ENCODE assay signal across 14 cellular contexts in the genomic region with DNA sequence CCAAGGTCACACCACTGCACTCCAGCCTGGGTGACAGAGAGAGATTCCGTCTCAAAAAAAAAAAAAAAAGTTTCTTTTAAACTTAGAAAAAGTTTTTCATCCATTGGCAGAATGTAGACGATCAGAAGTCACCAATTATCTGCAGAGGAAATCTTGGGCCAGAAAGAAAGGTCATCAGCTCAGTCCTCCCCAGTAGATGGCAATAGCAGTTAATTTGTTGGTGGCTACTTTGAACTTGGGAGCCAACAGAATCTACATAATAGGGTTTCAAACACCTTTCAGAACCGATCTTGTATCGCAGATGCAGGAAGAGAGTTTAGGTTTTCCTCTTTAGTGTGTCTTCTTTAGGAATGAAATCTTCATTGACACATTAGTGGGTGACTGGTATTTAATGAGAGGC. TPM values are rescaled to one million over a fixed set of nuclear protein-coding genes. Genes with fewer than 3 reads are reported as not detected.
DNase-seq lines count a peak whose midpoint lies in the region; ATAC-seq and TF ChIP-seq lines count a peak whose summit lies in the region.
"Had no signal": no experiment of that assay in that cellular context is flagged by ENCODE, and none has a peak within 500 bp of the region (broad histone marks: within the 10 kb centered on the region; RNA-seq: fewer than 3 reads in every experiment).

No MANE protein-coding gene starts in this region.

- H3K4me2 ChIP-seq in HCT116 (ENCODE audit: low read length): no peak overlapping the region
- H3K4me2 ChIP-seq in OCI-LY1 (ENCODE audit: low read length): no peak overlapping the region
- H3K4me2 ChIP-seq in osteoblast (ENCODE audit: insufficient read depth, low read length): no peak overlapping the region

- H3K9me2 ChIP-seq in HCT116 (ENCODE audit: insufficient read depth) (no peaks in the 10 kb centered on the region), OCI-LY1 (ENCODE audit: low read depth, low read length) (no peaks in the 10 kb centered on the region)

- no peak overlapping the region for H3K4me3 Mint-ChIP-seq in chondrocyte (ENCODE audit: unreplicated experiment)
- H3K4me3 Mint-ChIP-seq: mesothelial cell of epicardium had no signal

- POLR2A ChIA-PET in HCT116 (lab: Charles Lee): no interaction called here

- CTCF ChIA-PET in HCT116 (lab: Charles Lee): no interaction called here

- H3K36me3 ChIP-seq in HCT116 (ENCODE audit: control insufficient read depth in 1 of 2, insufficient read depth in 2 of 2, low read length in 2 of 2) (no peaks in the 10 kb centered on the region), OCI-LY1 (ENCODE audit: insufficient read depth, low read length) (no peaks in the 10 kb centered on the region), osteoblast (ENCODE audit: insufficient read depth, low read length) (no peaks in the 10 kb centered on the region), thyroid gland (no peaks in the 10 kb centered on the region)
- H3K36me3 ChIP-seq: sigmoid colon had no signal

- H3K27me3 ChIP-seq in HCT116 (ENCODE audit: insufficient read depth, low read length): no peaks in the 10 kb centered on the region
- H3K27me3 ChIP-seq in OCI-LY1 (ENCODE audit: insufficient read depth, low read length): peaks cover 7% of the 10 kb centered on the region; the same call in 1 of the 2 replicates
- H3K27me3 ChIP-seq in osteoblast (ENCODE audit: insufficient read depth, low read length): peaks cover 19% of the 10 kb centered on the region
- no peaks in the 10 kb centered on the region for H3K27me3 ChIP-seq in thyroid gland
- H3K27me3 ChIP-seq: sigmoid colon had no signal

- no peaks in the 10 kb centered on the region for H3K9me3 ChIP-seq in HCT116 (ENCODE audit: control insufficient read depth in 1 of 2, insufficient read depth in 1 of 2, low read depth in 1 of 2, low read length in 2 of 2)
- peaks cover 6% of the 10 kb centered on the region; the same call in 1 of the 2 replicates for H3K9me3 ChIP-seq in OCI-LY1 (ENCODE audit: low read length)
- H3K9me3 ChIP-seq in osteoblast (ENCODE audit: low read depth, low read length): no peaks in the 10 kb centered on the region
- no peaks in the 10 kb centered on the region for H3K9me3 ChIP-seq in thyroid gland
- H3K9me3 ChIP-seq: sigmoid colon had no signal

- H3K4me1 ChIP-seq in HCT116 (ENCODE audit: control insufficient read depth in 1 of 2, insufficient read depth in 2 of 2, low read length in 2 of 2) (no peaks in the 10 kb centered on the region), OCI-LY1 (ENCODE audit: insufficient read depth, low read length, severe bottlenecking) (no peaks in the 10 kb centered on the region), osteoblast (ENCODE audit: insufficient read depth, low read length) (no peaks in the 10 kb centered on the region), thyroid gland (no peaks in the 10 kb centered on the region)
- H3K4me1 ChIP-seq: sigmoid colon had no signal

- TF ChIP-seq RAD21 in HCT116 (IDR thresholded peaks at IDR 0.05; ENCODE audit: low read depth): peak; percentile 35; the same call in 1 of the 2 replicates

- intact Hi-C loops in HCT116 (cut with micrococcal nuclease) (no loop called here), thyroid gland (cut with DNase I) (no loop called here)

- H3K9ac ChIP-seq in HCT116 (ENCODE audit: low read length) (no peak overlapping the region), OCI-LY1 (ENCODE audit: low read length) (no peak overlapping the region)
- H3K9ac ChIP-seq: GM23248 had no signal

- BruUV-seq in HCT116 (replicated peaks; lab: Mats Ljungman, UMichigan): no TSS peak

- DNase-seq in HCT116 (ENCODE audit: low read depth, low spot score) (no peak), chondrocyte (ENCODE audit: low spot score) (no peak), osteoblast (ENCODE audit: insufficient read length, low spot score, missing footprints) (no peak), thyroid gland (no peak), SHP77 (lab: John Stamatoyannopoulos, UW) (no peak)
- no peak for DNase-seq in stimulated activated naive CD4-positive, alpha-beta T cell treated with Interleukin-2 at 50 U/mL for 16 hours (lab: John Stamatoyannopoulos, UW)
- DNase-seq: cerebellar nuclear complex; GM23248; NCI-H1105; sigmoid colon; stimulated activated CD4-positive, alpha-beta T cell treated with anti-CD3 and anti-CD28 coated beads, Interleukin-4, amount 100 ng/mL, for 1 hour had no signal

- TF ChIP-seq CTCF in HCT116 (IDR thresholded peaks at IDR 0.05 in 2 of 3, conservative IDR thresholded peaks at IDR 0.05 in 1 of 3; ENCODE audit: borderline replicate concordance in 1 of 3, insufficient read depth in 1 of 3, low read depth in 2 of 3, low read length in 2 of 3) (0 out of 6 replicates have a peak, but pooled peaks of 2 of the 3 experiments have one; percentile 4 to 8), OCI-LY1 (IDR thresholded peaks at IDR 0.05; ENCODE audit: low read length) (peak; percentile 17; the same call in 1 of the 2 replicates), chondrocyte (IDR thresholded peaks at IDR 0.05) (peak; percentile 25), osteoblast (IDR thresholded peaks at IDR 0.05; ENCODE audit: extremely low read depth, low read depth, low read length) (peak; percentile 15), thyroid gland (IDR thresholded peaks at IDR 0.05) (no peak)

- H3K36me3 Mint-ChIP-seq in chondrocyte (ENCODE audit: low read depth): peaks cover 2% of the 10 kb centered on the region
- H3K36me3 Mint-ChIP-seq: mesothelial cell of epicardium had no signal

- H3K79me2 ChIP-seq in HCT116 (ENCODE audit: insufficient read depth, low read length) (no peaks in the 10 kb centered on the region), OCI-LY1 (ENCODE audit: insufficient read depth, low read length) (no peaks in the 10 kb centered on the region), osteoblast (ENCODE audit: insufficient read depth, low read length) (no peaks in the 10 kb centered on the region)

- H3K27ac ChIP-seq in HCT116 (ENCODE audit: low read depth, low read length): no peak overlapping the region
- no peak overlapping the region for H3K27ac ChIP-seq in OCI-LY1 (ENCODE audit: low read depth, low read length, poor library complexity, severe bottlenecking)
- H3K27ac ChIP-seq in osteoblast (ENCODE audit: low read depth, low read length): no peak overlapping the region
- no peak overlapping the region for H3K27ac ChIP-seq in thyroid gland
- H3K27ac ChIP-seq: GM23248, sigmoid colon had no signal

- H2AFZ ChIP-seq in HCT116 (ENCODE audit: low read depth, low read length, poor library complexity, severe bottlenecking): no peak overlapping the region
- H2AFZ ChIP-seq in OCI-LY1 (ENCODE audit: low read length): no peak overlapping the region
- H2AFZ ChIP-seq in osteoblast (ENCODE audit: low read length): no peak overlapping the region
- H2AFZ ChIP-seq: GM23248 had no signal

- no peak for ATAC-seq in HCT116

- RAD21 ChIA-PET in HCT116 (lab: Charles Lee; ENCODE audit: low non-redundant PET in 1 of 2, low total read pairs in 2 of 2, uncharacterized antibody in 2 of 2, unreplicated experiment in 2 of 2): no interaction called here

- H3K4me3 ChIP-seq in HCT116 (replicated peaks in 1 of 2; ENCODE audit: low read depth in 1 of 2, low read length in 2 of 2) (no peak overlapping the region), OCI-LY1 (ENCODE audit: low read depth, low read length, poor library complexity, severe bottlenecking) (no peak overlapping the region), osteoblast (ENCODE audit: insufficient read depth, low read length) (no peak overlapping the region), thyroid gland (replicated peaks in 1 of 3) (no peak overlapping the region)
- H3K4me3 ChIP-seq: GM23248, sigmoid colon had no signal

- no peak for TF ChIP-seq POLR2A in HCT116 (IDR thresholded peaks at IDR 0.05; ENCODE audit: borderline replicate concordance, extremely low read depth, insufficient read depth, insufficient read length)
- no peak for TF ChIP-seq POLR2A in thyroid gland (IDR thresholded peaks at IDR 0.05)

- H3K27ac Mint-ChIP-seq in chondrocyte (ENCODE audit: unreplicated experiment): no peak overlapping the region
- H3K27ac Mint-ChIP-seq: mesothelial cell of epicardium had no signal

- H3F3A ChIP-seq in OCI-LY1 (ENCODE audit: insufficient read depth, low read length): no peaks in the 10 kb centered on the region

- no peaks in the 10 kb centered on the region for H4K20me1 ChIP-seq in HCT116 (ENCODE audit: insufficient read depth)
- no peaks in the 10 kb centered on the region for H4K20me1 ChIP-seq in OCI-LY1 (ENCODE audit: insufficient read depth, low read length)
- H4K20me1 ChIP-seq in osteoblast (ENCODE audit: insufficient read depth, low read length): no peaks in the 10 kb centered on the region

- peaks cover 17% of the 10 kb centered on the region for H3K27me3 Mint-ChIP-seq in chondrocyte (ENCODE audit: low read depth)

- 71 to 76% methylated on average over 4 of the region's 4 CpGs for WGBS in thyroid gland, 2 donors

- H3K4me1 Mint-ChIP-seq in chondrocyte (ENCODE audit: low read depth): no peaks in the 10 kb centered on the region
- H3K4me1 Mint-ChIP-seq: mesothelial cell of epicardium had no signal

- peaks cover 4% of the 10 kb centered on the region for H3K9me3 Mint-ChIP-seq in chondrocyte (ENCODE audit: low read depth)

TF ChIP-seq in HCT116, 20 proteins besides CTCF, POLR2A, EP300 and RAD21:
- no peak for TF ChIP-seq ZFX (IDR thresholded peaks at IDR 0.05)
TF ChIP-seq in HCT116: peak in this region for 0.

RNA-seq across cellular contexts. Expression of a gene that starts 41.7 kb away (rescaled TPM):
- 0.15 TPM for total RNA-seq in HCT116 (2021; ENCODE audit: unreplicated experiment)
- not detected in 2 replicates for polyA plus RNA-seq in HCT116 (2012)
- not detected in 3 replicates for total RNA-seq in chondrocyte
- total RNA-seq in osteoblast: 1.8 and 2.9 TPM in 2 replicates
- total RNA-seq in thyroid gland: 1 to 10 TPM in 3 of 4 donors, under 1 TPM in 1; 0.45 to 3.4 (median 2.3) TPM
- total RNA-seq: glomerular endothelial cell, GM23248, mesothelial cell of epicardium had no signal
- polyA plus RNA-seq: GM23248 had no signal

RNA-seq across cellular contexts. Expression of a gene that starts 47.2 kb away (rescaled TPM):
- total RNA-seq in HCT116 (2021; ENCODE audit: unreplicated experiment) (65.7 TPM), chondrocyte (20.8 to 24.1 TPM (median 23.6 TPM) in 3 replicates), osteoblast (5.6 and 6.9 TPM in 2 replicates), thyroid gland (10 to 100 TPM; 13.3 to 38.4 (median 18.7) TPM)
- polyA plus RNA-seq in HCT116 (2012): 57.7 and 62.4 TPM in 2 replicates

Comparison
In these comparisons a context has a peak if more than half of its experiments do, and no peak if none do; other contexts are left out.
1. CTCF ChIP-seq: peak in HCT116 (2 of 3), OCI-LY1 (single experiment), chondrocyte (single experiment) and osteoblast (single experiment); none in thyroid gland (0 of 6).